Comparison of ENCODE assay signal across 21 cellular contexts in genomic region chr20:52129611-52130010, GRCh38.
"Had no signal": no experiment of that assay in that cellular context is flagged by ENCODE, and none has a peak within 500 bp of the region (broad histone marks: within the 10 kb centered on the region; RNA-seq: fewer than 3 reads in every experiment).

No MANE protein-coding gene starts in this region.

- H3K9me3 Mint-ChIP-seq: activated naive CD4-positive, alpha-beta T cell treated with anti-CD3 and anti-CD28 coated beads, Interleukin-2, amount 50 U/mL, for 24 hours; T-helper 2 cell treated with Interferon-gamma antibody and Interleukin-4, amounts not matched to agents 5 μg/mL and 100 μg/mL, for 36 hours had no signal

- H3K27ac Mint-ChIP-seq: activated naive CD4-positive, alpha-beta T cell treated with anti-CD3 and anti-CD28 coated beads, Interleukin-2, amount 50 U/mL, for 24 hours; T-helper 2 cell treated with Interferon-gamma antibody and Interleukin-4, amounts not matched to agents 5 μg/mL and 100 μg/mL, for 36 hours had no signal

- H3K4me1 Mint-ChIP-seq: activated naive CD4-positive, alpha-beta T cell treated with anti-CD3 and anti-CD28 coated beads, Interleukin-2, amount 50 U/mL, for 24 hours had no signal

- H3K36me3 Mint-ChIP-seq: activated naive CD4-positive, alpha-beta T cell treated with anti-CD3 and anti-CD28 coated beads, Interleukin-2, amount 50 U/mL, for 24 hours; naive thymus-derived CD4-positive, alpha-beta T cell had no signal

- H3K36me3 ChIP-seq: ascending aorta, lower lobe of right lung, pancreas, right atrium auricular region, spleen, suprapubic skin, tibial nerve, WERI-Rb-1 had no signal

- FAIRE-seq: pancreas, urothelium cell line had no signal

- H3K4me3 ChIP-seq: ascending aorta, coronary artery, lower lobe of right lung, pancreas, psoas muscle, right atrium auricular region, spleen, suprapubic skin, tibial nerve had no signal

- H3K27me3 ChIP-seq: ascending aorta, pancreas, right atrium auricular region, spleen, suprapubic skin, tibial nerve had no signal

- H3K9me3 ChIP-seq: ascending aorta, lower lobe of right lung, pancreas, psoas muscle, right atrium auricular region, suprapubic skin, tibial nerve had no signal

- H3K27ac ChIP-seq: ascending aorta, coronary artery, lower lobe of right lung, pancreas, psoas muscle, right atrium auricular region, spleen, suprapubic skin, tibial nerve, WERI-Rb-1 had no signal

- H3K4me3 Mint-ChIP-seq: activated naive CD4-positive, alpha-beta T cell treated with anti-CD3 and anti-CD28 coated beads, Interleukin-2, amount 50 U/mL, for 24 hours; naive thymus-derived CD4-positive, alpha-beta T cell; T-helper 2 cell treated with Interferon-gamma antibody and Interleukin-4, amounts not matched to agents 5 μg/mL and 100 μg/mL, for 36 hours had no signal

- H3K4me1 ChIP-seq: ascending aorta, lower lobe of right lung, pancreas, psoas muscle, right atrium auricular region, suprapubic skin, tibial nerve had no signal

- DNase-seq: activated CD4-positive, CD25-positive, alpha-beta regulatory T cell treated with anti-CD3 and anti-CD28 coated beads, Interleukin-2, amount 50 U/mL, for 72 hours; activated gamma-delta T cell treated with Interleukin-2 at 50 U/mL for 16 hours; activated T-cell treated with anti-CD3 and anti-CD28 coated beads, Interleukin-2, amount 50 U/mL, for 1 hour; central memory CD4-positive, alpha-beta T cell; lower lobe of right lung; mesendoderm; naive thymus-derived CD4-positive, alpha-beta T cell; pancreas; psoas muscle; spleen; stimulated activated CD4-positive, alpha-beta T cell treated with anti-CD3 and anti-CD28 coated beads, Interleukin-4, amount 100 ng/mL, for 24 hours; stimulated activated naive CD8-positive, alpha-beta T cell treated with anti-CD3 and anti-CD28 coated beads, Interleukin-15, Interleukin-2, amounts not matched to agents 100 U/mL and 50 U/mL, for 24 hours; WERI-Rb-1 had no signal

- H3K27me3 Mint-ChIP-seq: activated naive CD4-positive, alpha-beta T cell treated with anti-CD3 and anti-CD28 coated beads, Interleukin-2, amount 50 U/mL, for 24 hours had no signal
